ENCODE assay signal across 8 cellular contexts in genomic region chr11:118929496-118930151, GRCh38. TPM values are rescaled to one million over a fixed set of nuclear protein-coding genes. Genes with fewer than 3 reads are reported as not detected.
DNase-seq lines count a peak whose midpoint lies in the region; ATAC-seq and TF ChIP-seq lines count a peak whose summit lies in the region.

No MANE protein-coding gene starts in this region.

- DNase-seq in NCI-H2081 (lab: John Stamatoyannopoulos, UW) (peak; percentile 81 to 84), NCI-H2081 treated with DMSO at 0.1 percent for 48 hours (lab: John Stamatoyannopoulos, UW) (no peak), NCI-H226 (peak; percentile 86), chondrocyte (ENCODE audit: low spot score) (no peak), kidney glomerular epithelial cell (lab: John Stamatoyannopoulos, UW) (peak; percentile 66), GM10266 (ENCODE audit: extremely low spot score) (no peak)
- DNase-seq in stimulated activated CD4-positive, alpha-beta T cell treated with anti-CD3 and anti-CD28 coated beads, Interleukin-12 subunit alpha, Interleukin-12 subunit beta, amount 100 ng/mL, for 48 hours (ENCODE audit: low read depth in 2 of 3, low spot score in 1 of 3), result peak; percentile 64 to 70 (median 66)

- peak; percentile 6 to 11 for ATAC-seq in activated CD4-positive, CD25-positive, alpha-beta regulatory T cell treated with anti-CD3 and anti-CD28 coated beads, Interleukin-2, amount 50 U/mL, for 24 hours

- H3K27me3 Mint-ChIP-seq in chondrocyte (ENCODE audit: low read depth), result no peaks in the 10 kb centered on the region

- TF ChIP-seq CTCF in chondrocyte (IDR thresholded peaks at IDR 0.05), result no peak
- TF ChIP-seq CTCF in GM10266 (IDR thresholded peaks at IDR 0.05; ENCODE audit: control insufficient read depth, insufficient read depth, low read depth, missing control alignments), result no peak

- peaks cover 32% of the 10 kb centered on the region for H3K4me1 Mint-ChIP-seq in chondrocyte (ENCODE audit: low read depth)

- peak overlapping the region; percentile 88 for H3K4me3 Mint-ChIP-seq in chondrocyte (ENCODE audit: unreplicated experiment)

- no peaks in the 10 kb centered on the region for H3K36me3 Mint-ChIP-seq in chondrocyte (ENCODE audit: low read depth)

- no peaks in the 10 kb centered on the region for H3K9me3 Mint-ChIP-seq in chondrocyte (ENCODE audit: low read depth)

- H3K27ac Mint-ChIP-seq in chondrocyte (ENCODE audit: unreplicated experiment), result peak overlapping the region; percentile 83

RNA-seq across cellular contexts. Expression of gene BCL9L, which starts 3.9 kb away (rescaled TPM):
- 131 to 145 TPM (median 138 TPM) in 3 replicates for total RNA-seq in chondrocyte

RNA-seq across cellular contexts. Expression of gene UPK2, which starts 26.5 kb away (rescaled TPM):
- total RNA-seq in chondrocyte, result 0.22 to 0.63 TPM (median 0.38 TPM) in 3 replicates

RNA-seq across cellular contexts. Expression of gene FOXR1, which starts 41.9 kb away (rescaled TPM):
- total RNA-seq in chondrocyte, result not detected in 3 replicates

RNA-seq across cellular contexts. Expression of gene CXCR5, which starts 45.9 kb away (rescaled TPM):
- 0.07 to 0.27 TPM in 2 of 3 replicates, not detected in the other for total RNA-seq in chondrocyte

Comparison
In these comparisons a context has a peak if more than half of its experiments do, and no peak if none do; other contexts are left out.
1. DNase-seq: peak in NCI-H2081 (2 of 2), NCI-H226 (single experiment), kidney glomerular epithelial cell (single experiment) and stimulated activated CD4-positive, alpha-beta T cell treated with anti-CD3 and anti-CD28 coated beads, Interleukin-12 subunit alpha, Interleukin-12 subunit beta, amount 100 ng/mL, for 48 hours (3 of 3); none in NCI-H2081 treated with DMSO at 0.1 percent for 48 hours (single experiment), chondrocyte (single experiment) and GM10266 (single experiment).